In the genomic region with DNA sequence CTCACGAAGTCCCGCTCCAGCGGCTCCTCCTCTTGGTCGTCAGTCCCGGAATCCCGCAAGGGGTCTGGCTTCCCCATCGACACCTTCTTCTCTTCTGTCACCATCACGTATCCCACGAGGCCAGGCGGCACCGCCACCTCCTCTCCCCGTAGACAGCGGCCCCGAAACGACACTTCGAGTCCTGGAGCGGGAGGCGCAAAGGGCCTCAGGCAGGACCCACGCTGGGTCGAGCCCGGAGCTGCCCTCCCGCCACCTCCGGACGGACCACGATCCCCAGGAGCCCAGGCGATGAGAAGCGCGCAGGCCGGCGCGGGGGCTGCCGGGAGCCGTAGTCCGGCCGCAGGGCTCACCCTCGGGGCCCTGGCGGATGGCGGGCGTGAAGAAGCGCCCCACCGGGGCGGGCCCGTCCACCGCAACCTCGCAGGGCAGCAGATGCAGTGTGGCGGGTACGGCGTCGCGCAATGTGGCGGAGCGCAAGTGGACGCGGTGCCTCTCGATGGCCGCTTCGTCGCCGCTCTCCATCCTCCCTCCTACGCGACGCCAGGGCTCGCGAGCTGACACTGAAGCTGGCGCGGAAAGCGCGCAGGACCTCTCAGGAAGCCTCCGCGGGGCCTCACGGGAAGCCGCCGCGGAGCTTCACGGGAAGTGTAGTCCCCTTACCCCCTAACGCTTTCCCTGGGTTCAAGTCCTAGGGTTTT, we compare ENCODE assay signal across 1 cellular context.
TF ChIP-seq lines count a peak whose summit lies in the region.

A gene (minus strand): TSS at position 562 of the 698 bp plus-strand sequence. CDS start 40 bp downstream, at position 522.

TF ChIP-seq in WTC11, 78 proteins besides CTCF, POLR2A, EP300 and RAD21 (continued from another document and continues in another):
- TF ChIP-seq, protein P1, sequence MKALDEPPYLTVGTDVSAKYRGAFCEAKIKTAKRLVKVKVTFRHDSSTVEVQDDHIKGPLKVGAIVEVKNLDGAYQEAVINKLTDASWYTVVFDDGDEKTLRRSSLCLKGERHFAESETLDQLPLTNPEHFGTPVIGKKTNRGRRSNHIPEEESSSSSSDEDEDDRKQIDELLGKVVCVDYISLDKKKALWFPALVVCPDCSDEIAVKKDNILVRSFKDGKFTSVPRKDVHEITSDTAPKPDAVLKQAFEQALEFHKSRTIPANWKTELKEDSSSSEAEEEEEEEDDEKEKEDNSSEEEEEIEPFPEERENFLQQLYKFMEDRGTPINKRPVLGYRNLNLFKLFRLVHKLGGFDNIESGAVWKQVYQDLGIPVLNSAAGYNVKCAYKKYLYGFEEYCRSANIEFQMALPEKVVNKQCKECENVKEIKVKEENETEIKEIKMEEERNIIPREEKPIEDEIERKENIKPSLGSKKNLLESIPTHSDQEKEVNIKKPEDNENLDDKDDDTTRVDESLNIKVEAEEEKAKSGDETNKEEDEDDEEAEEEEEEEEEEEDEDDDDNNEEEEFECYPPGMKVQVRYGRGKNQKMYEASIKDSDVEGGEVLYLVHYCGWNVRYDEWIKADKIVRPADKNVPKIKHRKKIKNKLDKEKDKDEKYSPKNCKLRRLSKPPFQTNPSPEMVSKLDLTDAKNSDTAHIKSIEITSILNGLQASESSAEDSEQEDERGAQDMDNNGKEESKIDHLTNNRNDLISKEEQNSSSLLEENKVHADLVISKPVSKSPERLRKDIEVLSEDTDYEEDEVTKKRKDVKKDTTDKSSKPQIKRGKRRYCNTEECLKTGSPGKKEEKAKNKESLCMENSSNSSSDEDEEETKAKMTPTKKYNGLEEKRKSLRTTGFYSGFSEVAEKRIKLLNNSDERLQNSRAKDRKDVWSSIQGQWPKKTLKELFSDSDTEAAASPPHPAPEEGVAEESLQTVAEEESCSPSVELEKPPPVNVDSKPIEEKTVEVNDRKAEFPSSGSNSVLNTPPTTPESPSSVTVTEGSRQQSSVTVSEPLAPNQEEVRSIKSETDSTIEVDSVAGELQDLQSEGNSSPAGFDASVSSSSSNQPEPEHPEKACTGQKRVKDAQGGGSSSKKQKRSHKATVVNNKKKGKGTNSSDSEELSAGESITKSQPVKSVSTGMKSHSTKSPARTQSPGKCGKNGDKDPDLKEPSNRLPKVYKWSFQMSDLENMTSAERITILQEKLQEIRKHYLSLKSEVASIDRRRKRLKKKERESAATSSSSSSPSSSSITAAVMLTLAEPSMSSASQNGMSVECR (CRISPR knock-in tag; IDR thresholded peaks at IDR 0.05; ENCODE audit: borderline replicate concordance), result peak; percentile 76; the same call in 1 of the 2 replicates
- no peak; the same call in 1 of the 2 replicates for TF ChIP-seq NR2C2 (CRISPR knock-in tag; IDR thresholded peaks at IDR 0.05)
- peak; percentile 47; the same call in 1 of the 2 replicates for TF ChIP-seq CREB1 (CRISPR knock-in tag; IDR thresholded peaks at IDR 0.05)
- TF ChIP-seq RELA (CRISPR knock-in tag; IDR thresholded peaks at IDR 0.05; ENCODE audit: borderline replicate concordance), result no peak
- no peak for TF ChIP-seq HMGA2 (CRISPR knock-in tag; IDR thresholded peaks at IDR 0.05)
- TF ChIP-seq, protein P2, sequence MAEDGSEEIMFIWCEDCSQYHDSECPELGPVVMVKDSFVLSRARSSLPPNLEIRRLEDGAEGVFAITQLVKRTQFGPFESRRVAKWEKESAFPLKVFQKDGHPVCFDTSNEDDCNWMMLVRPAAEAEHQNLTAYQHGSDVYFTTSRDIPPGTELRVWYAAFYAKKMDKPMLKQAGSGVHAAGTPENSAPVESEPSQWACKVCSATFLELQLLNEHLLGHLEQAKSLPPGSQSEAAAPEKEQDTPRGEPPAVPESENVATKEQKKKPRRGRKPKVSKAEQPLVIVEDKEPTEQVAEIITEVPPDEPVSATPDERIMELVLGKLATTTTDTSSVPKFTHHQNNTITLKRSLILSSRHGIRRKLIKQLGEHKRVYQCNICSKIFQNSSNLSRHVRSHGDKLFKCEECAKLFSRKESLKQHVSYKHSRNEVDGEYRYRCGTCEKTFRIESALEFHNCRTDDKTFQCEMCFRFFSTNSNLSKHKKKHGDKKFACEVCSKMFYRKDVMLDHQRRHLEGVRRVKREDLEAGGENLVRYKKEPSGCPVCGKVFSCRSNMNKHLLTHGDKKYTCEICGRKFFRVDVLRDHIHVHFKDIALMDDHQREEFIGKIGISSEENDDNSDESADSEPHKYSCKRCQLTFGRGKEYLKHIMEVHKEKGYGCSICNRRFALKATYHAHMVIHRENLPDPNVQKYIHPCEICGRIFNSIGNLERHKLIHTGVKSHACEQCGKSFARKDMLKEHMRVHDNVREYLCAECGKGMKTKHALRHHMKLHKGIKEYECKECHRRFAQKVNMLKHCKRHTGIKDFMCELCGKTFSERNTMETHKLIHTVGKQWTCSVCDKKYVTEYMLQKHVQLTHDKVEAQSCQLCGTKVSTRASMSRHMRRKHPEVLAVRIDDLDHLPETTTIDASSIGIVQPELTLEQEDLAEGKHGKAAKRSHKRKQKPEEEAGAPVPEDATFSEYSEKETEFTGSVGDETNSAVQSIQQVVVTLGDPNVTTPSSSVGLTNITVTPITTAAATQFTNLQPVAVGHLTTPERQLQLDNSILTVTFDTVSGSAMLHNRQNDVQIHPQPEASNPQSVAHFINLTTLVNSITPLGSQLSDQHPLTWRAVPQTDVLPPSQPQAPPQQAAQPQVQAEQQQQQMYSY (CRISPR knock-in tag; IDR thresholded peaks at IDR 0.05), result peak; percentile 62
- TF ChIP-seq, protein P3, sequence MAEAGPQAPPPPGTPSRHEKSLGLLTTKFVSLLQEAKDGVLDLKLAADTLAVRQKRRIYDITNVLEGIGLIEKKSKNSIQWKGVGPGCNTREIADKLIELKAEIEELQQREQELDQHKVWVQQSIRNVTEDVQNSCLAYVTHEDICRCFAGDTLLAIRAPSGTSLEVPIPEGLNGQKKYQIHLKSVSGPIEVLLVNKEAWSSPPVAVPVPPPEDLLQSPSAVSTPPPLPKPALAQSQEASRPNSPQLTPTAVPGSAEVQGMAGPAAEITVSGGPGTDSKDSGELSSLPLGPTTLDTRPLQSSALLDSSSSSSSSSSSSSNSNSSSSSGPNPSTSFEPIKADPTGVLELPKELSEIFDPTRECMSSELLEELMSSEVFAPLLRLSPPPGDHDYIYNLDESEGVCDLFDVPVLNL (CRISPR knock-in tag; IDR thresholded peaks at IDR 0.05; ENCODE audit: borderline replicate concordance, low read depth), result 0 out of 2 replicates have a peak, but pooled peaks have one; percentile 32
- TF ChIP-seq, protein P4, sequence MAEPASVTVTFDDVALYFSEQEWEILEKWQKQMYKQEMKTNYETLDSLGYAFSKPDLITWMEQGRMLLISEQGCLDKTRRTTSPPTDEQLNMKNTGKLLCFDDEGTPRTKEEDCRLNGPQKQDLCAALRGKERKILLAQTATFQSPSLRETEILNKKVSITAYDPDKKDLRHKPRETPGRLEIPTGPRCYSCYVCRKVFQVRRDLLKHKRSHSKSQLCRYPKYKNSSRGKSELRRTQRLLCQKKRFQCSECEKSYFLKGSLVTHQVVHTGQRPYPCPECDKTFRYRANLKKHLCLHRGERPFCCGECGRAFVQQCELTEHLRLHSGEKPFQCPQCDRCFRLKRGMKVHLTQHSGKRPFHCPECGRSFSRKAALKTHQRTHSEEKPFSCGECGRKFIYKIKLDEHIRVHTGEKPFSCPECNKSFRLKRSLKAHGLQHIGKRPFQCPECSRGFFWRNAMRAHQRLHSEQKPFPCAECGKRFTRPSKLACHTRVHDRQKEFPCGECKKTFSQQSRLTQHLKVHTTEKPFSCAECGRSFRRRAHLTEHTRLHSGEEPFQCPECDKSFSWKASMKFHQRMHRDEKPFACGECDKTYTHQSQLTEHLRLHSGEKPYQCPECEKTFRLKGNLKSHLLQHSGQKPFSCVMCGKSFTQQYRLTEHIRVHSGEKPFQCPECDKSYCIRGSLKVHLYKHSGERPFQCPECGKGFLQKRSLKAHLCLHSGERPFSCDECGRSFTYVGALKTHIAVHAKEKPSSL (CRISPR knock-in tag; conservative IDR thresholded peaks at IDR 0.05), result no peak
- TF ChIP-seq FOXJ3 (CRISPR knock-in tag; IDR thresholded peaks at IDR 0.05; ENCODE audit: borderline replicate concordance), result no peak
- TF ChIP-seq, protein P5, sequence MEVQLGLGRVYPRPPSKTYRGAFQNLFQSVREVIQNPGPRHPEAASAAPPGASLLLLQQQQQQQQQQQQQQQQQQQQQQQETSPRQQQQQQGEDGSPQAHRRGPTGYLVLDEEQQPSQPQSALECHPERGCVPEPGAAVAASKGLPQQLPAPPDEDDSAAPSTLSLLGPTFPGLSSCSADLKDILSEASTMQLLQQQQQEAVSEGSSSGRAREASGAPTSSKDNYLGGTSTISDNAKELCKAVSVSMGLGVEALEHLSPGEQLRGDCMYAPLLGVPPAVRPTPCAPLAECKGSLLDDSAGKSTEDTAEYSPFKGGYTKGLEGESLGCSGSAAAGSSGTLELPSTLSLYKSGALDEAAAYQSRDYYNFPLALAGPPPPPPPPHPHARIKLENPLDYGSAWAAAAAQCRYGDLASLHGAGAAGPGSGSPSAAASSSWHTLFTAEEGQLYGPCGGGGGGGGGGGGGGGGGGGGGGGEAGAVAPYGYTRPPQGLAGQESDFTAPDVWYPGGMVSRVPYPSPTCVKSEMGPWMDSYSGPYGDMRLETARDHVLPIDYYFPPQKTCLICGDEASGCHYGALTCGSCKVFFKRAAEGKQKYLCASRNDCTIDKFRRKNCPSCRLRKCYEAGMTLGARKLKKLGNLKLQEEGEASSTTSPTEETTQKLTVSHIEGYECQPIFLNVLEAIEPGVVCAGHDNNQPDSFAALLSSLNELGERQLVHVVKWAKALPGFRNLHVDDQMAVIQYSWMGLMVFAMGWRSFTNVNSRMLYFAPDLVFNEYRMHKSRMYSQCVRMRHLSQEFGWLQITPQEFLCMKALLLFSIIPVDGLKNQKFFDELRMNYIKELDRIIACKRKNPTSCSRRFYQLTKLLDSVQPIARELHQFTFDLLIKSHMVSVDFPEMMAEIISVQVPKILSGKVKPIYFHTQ (CRISPR knock-in tag; IDR thresholded peaks at IDR 0.05), result no peak
- no peak for TF ChIP-seq TCF7 (CRISPR knock-in tag; IDR thresholded peaks at IDR 0.05; ENCODE audit: low read depth)
- TF ChIP-seq FOXP1 (CRISPR knock-in tag; IDR thresholded peaks at IDR 0.05; ENCODE audit: borderline replicate concordance), result peak; percentile 70; the same call in 1 of the 2 replicates
- TF ChIP-seq, protein P6, sequence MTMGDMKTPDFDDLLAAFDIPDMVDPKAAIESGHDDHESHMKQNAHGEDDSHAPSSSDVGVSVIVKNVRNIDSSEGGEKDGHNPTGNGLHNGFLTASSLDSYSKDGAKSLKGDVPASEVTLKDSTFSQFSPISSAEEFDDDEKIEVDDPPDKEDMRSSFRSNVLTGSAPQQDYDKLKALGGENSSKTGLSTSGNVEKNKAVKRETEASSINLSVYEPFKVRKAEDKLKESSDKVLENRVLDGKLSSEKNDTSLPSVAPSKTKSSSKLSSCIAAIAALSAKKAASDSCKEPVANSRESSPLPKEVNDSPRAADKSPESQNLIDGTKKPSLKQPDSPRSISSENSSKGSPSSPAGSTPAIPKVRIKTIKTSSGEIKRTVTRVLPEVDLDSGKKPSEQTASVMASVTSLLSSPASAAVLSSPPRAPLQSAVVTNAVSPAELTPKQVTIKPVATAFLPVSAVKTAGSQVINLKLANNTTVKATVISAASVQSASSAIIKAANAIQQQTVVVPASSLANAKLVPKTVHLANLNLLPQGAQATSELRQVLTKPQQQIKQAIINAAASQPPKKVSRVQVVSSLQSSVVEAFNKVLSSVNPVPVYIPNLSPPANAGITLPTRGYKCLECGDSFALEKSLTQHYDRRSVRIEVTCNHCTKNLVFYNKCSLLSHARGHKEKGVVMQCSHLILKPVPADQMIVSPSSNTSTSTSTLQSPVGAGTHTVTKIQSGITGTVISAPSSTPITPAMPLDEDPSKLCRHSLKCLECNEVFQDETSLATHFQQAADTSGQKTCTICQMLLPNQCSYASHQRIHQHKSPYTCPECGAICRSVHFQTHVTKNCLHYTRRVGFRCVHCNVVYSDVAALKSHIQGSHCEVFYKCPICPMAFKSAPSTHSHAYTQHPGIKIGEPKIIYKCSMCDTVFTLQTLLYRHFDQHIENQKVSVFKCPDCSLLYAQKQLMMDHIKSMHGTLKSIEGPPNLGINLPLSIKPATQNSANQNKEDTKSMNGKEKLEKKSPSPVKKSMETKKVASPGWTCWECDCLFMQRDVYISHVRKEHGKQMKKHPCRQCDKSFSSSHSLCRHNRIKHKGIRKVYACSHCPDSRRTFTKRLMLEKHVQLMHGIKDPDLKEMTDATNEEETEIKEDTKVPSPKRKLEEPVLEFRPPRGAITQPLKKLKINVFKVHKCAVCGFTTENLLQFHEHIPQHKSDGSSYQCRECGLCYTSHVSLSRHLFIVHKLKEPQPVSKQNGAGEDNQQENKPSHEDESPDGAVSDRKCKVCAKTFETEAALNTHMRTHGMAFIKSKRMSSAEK (CRISPR knock-in tag; IDR thresholded peaks at IDR 0.05; ENCODE audit: borderline replicate concordance), result no peak
- TF ChIP-seq GABPB1 (CRISPR knock-in tag; IDR thresholded peaks at IDR 0.05), result peak; percentile 67
- TF ChIP-seq ZNF671 (CRISPR knock-in tag; IDR thresholded peaks at IDR 0.05), result no peak
- TF ChIP-seq NFATC4 (CRISPR knock-in tag; IDR thresholded peaks at IDR 0.05), result no peak
- TF ChIP-seq ZNF423 (CRISPR knock-in tag; IDR thresholded peaks at IDR 0.05), result no peak
- TF ChIP-seq TEAD1 (CRISPR knock-in tag; IDR thresholded peaks at IDR 0.05), result peak; percentile 29; the same call in 1 of the 2 replicates
- TF ChIP-seq SMAD3 (CRISPR knock-in tag; IDR thresholded peaks at IDR 0.05; ENCODE audit: borderline replicate concordance), result no peak
- TF ChIP-seq ATF1 (CRISPR knock-in tag; IDR thresholded peaks at IDR 0.05), result no peak
- no peak for TF ChIP-seq ZNF138 (CRISPR knock-in tag; conservative IDR thresholded peaks at IDR 0.05)
- TF ChIP-seq, protein P7, sequence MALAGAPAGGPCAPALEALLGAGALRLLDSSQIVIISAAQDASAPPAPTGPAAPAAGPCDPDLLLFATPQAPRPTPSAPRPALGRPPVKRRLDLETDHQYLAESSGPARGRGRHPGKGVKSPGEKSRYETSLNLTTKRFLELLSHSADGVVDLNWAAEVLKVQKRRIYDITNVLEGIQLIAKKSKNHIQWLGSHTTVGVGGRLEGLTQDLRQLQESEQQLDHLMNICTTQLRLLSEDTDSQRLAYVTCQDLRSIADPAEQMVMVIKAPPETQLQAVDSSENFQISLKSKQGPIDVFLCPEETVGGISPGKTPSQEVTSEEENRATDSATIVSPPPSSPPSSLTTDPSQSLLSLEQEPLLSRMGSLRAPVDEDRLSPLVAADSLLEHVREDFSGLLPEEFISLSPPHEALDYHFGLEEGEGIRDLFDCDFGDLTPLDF (CRISPR knock-in tag; IDR thresholded peaks at IDR 0.05), result no peak
- TF ChIP-seq, protein P8, sequence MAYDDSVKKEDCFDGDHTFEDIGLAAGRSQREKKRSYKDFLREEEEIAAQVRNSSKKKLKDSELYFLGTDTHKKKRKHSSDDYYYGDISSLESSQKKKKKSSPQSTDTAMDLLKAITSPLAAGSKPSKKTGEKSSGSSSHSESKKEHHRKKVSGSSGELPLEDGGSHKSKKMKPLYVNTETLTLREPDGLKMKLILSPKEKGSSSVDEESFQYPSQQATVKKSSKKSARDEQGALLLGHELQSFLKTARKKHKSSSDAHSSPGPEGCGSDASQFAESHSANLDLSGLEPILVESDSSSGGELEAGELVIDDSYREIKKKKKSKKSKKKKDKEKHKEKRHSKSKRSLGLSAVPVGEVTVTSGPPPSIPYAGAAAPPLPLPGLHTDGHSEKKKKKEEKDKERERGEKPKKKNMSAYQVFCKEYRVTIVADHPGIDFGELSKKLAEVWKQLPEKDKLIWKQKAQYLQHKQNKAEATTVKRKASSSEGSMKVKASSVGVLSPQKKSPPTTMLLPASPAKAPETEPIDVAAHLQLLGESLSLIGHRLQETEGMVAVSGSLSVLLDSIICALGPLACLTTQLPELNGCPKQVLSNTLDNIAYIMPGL (CRISPR knock-in tag; IDR thresholded peaks at IDR 0.05), result peak; percentile 82
- no peak for TF ChIP-seq JAZF1 (CRISPR knock-in tag; IDR thresholded peaks at IDR 0.05)
